27 cellular contexts compared by ENCODE assay signal in the genomic region with DNA sequence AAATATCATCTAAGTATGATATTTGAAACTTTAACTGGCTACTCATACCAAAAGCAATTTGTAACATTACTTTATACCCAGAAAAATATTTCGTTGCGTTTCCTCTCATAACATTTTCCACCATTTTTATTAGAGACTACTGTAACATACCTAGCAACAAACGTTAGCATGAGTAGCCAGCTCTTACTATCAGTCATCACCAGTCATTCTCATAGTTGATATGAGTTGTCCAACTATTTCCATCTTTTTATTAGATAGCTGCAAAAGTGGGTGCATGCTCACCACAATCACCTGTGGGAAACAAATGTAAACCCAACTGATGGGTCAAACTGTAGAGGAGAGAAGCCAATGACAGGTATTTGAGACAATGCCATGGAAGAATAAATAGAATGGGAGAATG.
A peak's percentile ranks its signal among the peaks of the same experiment; 100 is the strongest.
DNase-seq lines count a peak whose midpoint lies in the region; ATAC-seq and TF ChIP-seq lines count a peak whose summit lies in the region.
"Had no signal": no experiment of that assay in that cellular context is flagged by ENCODE, and none has a peak within 500 bp of the region (broad histone marks: within the 10 kb centered on the region; RNA-seq: fewer than 3 reads in every experiment).

No MANE protein-coding gene starts in this region.

- no peak overlapping the region for H3K4me3 ChIP-seq in prostate gland
- H3K4me3 ChIP-seq: esophagus squamous epithelium, left lung, skin epidermis, tibial artery had no signal

- no peaks in the 10 kb centered on the region for H3K36me3 ChIP-seq in prostate gland
- H3K36me3 ChIP-seq: brain microvascular endothelial cell, esophagus squamous epithelium, left lung, tibial artery had no signal

- TF ChIP-seq POLR2A in prostate gland (IDR thresholded peaks at IDR 0.05) = no peak

- H3K9me3 ChIP-seq in prostate gland = no peaks in the 10 kb centered on the region
- H3K9me3 ChIP-seq: esophagus squamous epithelium, left lung, tibial artery had no signal

- no peaks in the 10 kb centered on the region for H3K27me3 ChIP-seq in prostate gland (replicated peaks; ENCODE audit: insufficient read depth)
- H3K27me3 ChIP-seq: brain microvascular endothelial cell, esophagus squamous epithelium, foreskin keratinocyte, left lung, tibial artery had no signal

- no peak overlapping the region for H3K27ac ChIP-seq in prostate gland
- H3K27ac ChIP-seq: brain microvascular endothelial cell, esophagus squamous epithelium, foreskin keratinocyte, skin epidermis, tibial artery had no signal

- WGBS in prostate gland = 92% methylated on average over 3 of the region's 3 CpGs

- ATAC-seq in GM18499 (IDR thresholded peaks at IDR 0.05; ENCODE audit: insufficient read depth, unreplicated experiment) (peak; percentile 52), GM18868 (IDR thresholded peaks at IDR 0.05; ENCODE audit: unreplicated experiment) (peak; percentile 82), HG02852 (IDR thresholded peaks at IDR 0.05; ENCODE audit: unreplicated experiment) (peak; percentile 73), HG03432 (IDR thresholded peaks at IDR 0.05; ENCODE audit: unreplicated experiment) (peak; percentile 59)
- ATAC-seq: foreskin keratinocyte, left lung, Right ventricle myocardium inferior, SK-N-SH treated with all-trans-retinoic acid at 6 μM for 48 hours had no signal

- intact Hi-C loops in prostate gland (cut with DNase I) = no loop called here

- DNase-seq in prostate gland (ENCODE audit: low spot score) = no peak
- DNase-seq in DMS53 (lab: John Stamatoyannopoulos, UW) = no peak
- no peak for DNase-seq in stimulated activated CD4-positive, alpha-beta T cell treated with anti-CD3 and anti-CD28 coated beads, Interleukin-4, amount 100 ng/mL, for 1 hour
- DNase-seq in D341Med (ENCODE audit: low spot score) = no peak
- DNase-seq: activated CD4-positive, alpha-beta T cell treated with anti-CD3 and anti-CD28 coated beads for 1 hour; amygdala; brain microvascular endothelial cell; CD4-positive, alpha-beta memory T cell; esophagus squamous epithelium; foreskin keratinocyte; H9; head of caudate nucleus; IMR-90; left lung; mesendoderm; NCI-H1436; NCI-H2081; NCI-H2227 treated with DMSO at 0.1 percent for 48 hours; NCI-H526; tibial artery had no signal

- no peak for TF ChIP-seq CTCF in prostate gland (IDR thresholded peaks at IDR 0.05)

- H3K4me1 ChIP-seq in prostate gland (replicated peaks) = no peaks in the 10 kb centered on the region
